Comparison of ENCODE assay signal across 8 cellular contexts in the genomic region with DNA sequence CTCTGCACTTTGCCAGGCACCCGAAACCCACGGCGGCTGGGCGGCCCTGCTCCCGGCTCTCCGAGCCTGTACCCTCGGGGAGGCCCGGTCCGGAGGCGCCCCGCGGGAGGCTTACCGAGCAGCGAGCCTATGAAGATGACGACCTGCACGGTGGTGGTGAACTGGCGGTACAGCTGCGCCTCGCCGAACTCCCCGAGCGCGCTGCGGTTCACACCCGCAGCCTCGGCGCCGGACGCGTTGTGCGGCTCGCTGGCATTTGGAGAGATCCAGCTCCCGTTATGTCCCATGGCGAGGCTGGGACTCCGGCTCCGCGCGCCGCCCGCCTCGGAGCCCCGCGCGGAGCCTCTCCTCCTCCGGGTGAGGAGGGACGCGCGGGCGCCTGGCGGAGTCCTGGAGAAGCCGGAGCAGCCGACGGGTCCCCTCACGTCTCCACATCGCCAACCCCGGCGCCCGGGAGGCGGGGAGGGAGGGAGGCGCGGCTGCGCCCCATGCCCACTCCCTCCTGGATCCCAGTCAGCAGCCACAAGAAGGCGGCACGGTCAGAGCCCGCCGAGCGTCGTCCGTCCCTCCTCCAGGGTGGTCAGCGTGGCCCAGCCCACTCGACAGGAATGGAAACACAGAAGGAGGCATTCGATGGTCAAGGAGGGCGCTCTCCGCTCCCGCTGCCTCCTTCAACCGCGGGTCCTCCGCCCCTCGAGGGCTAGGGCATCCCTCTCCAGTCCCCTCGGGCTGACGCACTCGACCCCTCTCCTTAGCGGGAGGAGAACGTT. TPM values are rescaled to one million over a fixed set of nuclear protein-coding genes. Genes with fewer than 3 reads are reported as not detected.
A peak's percentile ranks its signal among the peaks of the same experiment; 100 is the strongest.
DNase-seq lines count a peak whose midpoint lies in the region; ATAC-seq and TF ChIP-seq lines count a peak whose summit lies in the region.

A gene with protein sequence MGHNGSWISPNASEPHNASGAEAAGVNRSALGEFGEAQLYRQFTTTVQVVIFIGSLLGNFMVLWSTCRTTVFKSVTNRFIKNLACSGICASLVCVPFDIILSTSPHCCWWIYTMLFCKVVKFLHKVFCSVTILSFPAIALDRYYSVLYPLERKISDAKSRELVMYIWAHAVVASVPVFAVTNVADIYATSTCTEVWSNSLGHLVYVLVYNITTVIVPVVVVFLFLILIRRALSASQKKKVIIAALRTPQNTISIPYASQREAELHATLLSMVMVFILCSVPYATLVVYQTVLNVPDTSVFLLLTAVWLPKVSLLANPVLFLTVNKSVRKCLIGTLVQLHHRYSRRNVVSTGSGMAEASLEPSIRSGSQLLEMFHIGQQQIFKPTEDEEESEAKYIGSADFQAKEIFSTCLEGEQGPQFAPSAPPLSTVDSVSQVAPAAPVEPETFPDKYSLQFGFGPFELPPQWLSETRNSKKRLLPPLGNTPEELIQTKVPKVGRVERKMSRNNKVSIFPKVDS (minus strand): TSS at position 527 of the 770 bp plus-strand sequence. CDS start 240 bp downstream, at position 287.

- H3K4me2 ChIP-seq in GM23338: peak within 1 kb of the TSS; percentile 75

- peak; percentile 33 for ATAC-seq in CD8-positive, alpha-beta T cell
- peak; percentile 72 for ATAC-seq in GM23338
- peak; percentile 33 for ATAC-seq in naive thymus-derived CD4-positive, alpha-beta T cell

- no peaks in the 10 kb centered on the region for H3K9me3 ChIP-seq in CD8-positive, alpha-beta T cell (ENCODE audit: low read length)
- H3K9me3 ChIP-seq in NT2/D1 (ENCODE audit: insufficient read depth, low read length): no peaks in the 10 kb centered on the region
- no peaks in the 10 kb centered on the region for H3K9me3 ChIP-seq in naive thymus-derived CD4-positive, alpha-beta T cell (ENCODE audit: control insufficient read depth in 2 of 3, low read length in 3 of 3)

- CTCF ChIA-PET in CD8-positive, alpha-beta T cell (lab: Charles Lee): interaction anchor here (0.9 kb wide), 1 partner anchor 9 kb away, joined by 3 read pairs; no protein-coding TSS in a partner anchor
- CTCF ChIA-PET in naive thymus-derived CD4-positive, alpha-beta T cell (lab: Charles Lee): no interaction called here

- H3K4me3 ChIP-seq in CD8-positive, alpha-beta T cell (ENCODE audit: low read depth, low read length): peak within 1 kb of the TSS; percentile 69
- H3K4me3 ChIP-seq in GM23338 (peak within 1 kb of the TSS; percentile 71), NT2/D1 (ENCODE audit: insufficient read length, low read depth) (peak within 1 kb of the TSS; percentile 64), fibroblast of the aortic adventitia (ENCODE audit: low read depth, low read length) (peak within 1 kb of the TSS; percentile 92), urinary bladder (ENCODE audit: low read depth, low read length) (peak within 1 kb of the TSS; percentile 51)
- H3K4me3 ChIP-seq in naive thymus-derived CD4-positive, alpha-beta T cell (ENCODE audit: low read length): peak within 1 kb of the TSS; percentile 80

- TF ChIP-seq CTCF in CD8-positive, alpha-beta T cell (IDR thresholded peaks at IDR 0.05): no peak
- TF ChIP-seq CTCF in GM23338 (conservative IDR thresholded peaks at IDR 0.05; ENCODE audit: low read depth in 2 of 2) (0 out of 4 replicates have a peak, but pooled peaks of 1 of the 2 experiments have one; percentile 26), fibroblast of the aortic adventitia (IDR thresholded peaks at IDR 0.05; ENCODE audit: insufficient read depth, low read length) (peak; percentile 21)

- H3K27me3 Mint-ChIP-seq in CD8-positive, alpha-beta T cell (ENCODE audit: low read depth): peaks cover 20% of the 10 kb centered on the region
- peaks cover 10% of the 10 kb centered on the region for H3K27me3 Mint-ChIP-seq in GM23338 (ENCODE audit: insufficient read depth, low read depth, poor library complexity)
- peaks cover 14 to 40% (median 24%) of the 10 kb centered on the region in 5 donors for H3K27me3 Mint-ChIP-seq in naive thymus-derived CD4-positive, alpha-beta T cell

- H3F3A ChIP-seq in GM23338 (replicated peaks; ENCODE audit: low read depth): no peaks in the 10 kb centered on the region

- peaks cover 10% of the 10 kb centered on the region; the same call in 1 of the 2 replicates for H4K20me1 ChIP-seq in GM23338 (replicated peaks; ENCODE audit: insufficient read depth)

- H3K27me3 ChIP-seq in CD8-positive, alpha-beta T cell (ENCODE audit: insufficient read depth, low read length): peaks cover 7% of the 10 kb centered on the region
- H3K27me3 ChIP-seq in GM23338 (ENCODE audit: insufficient read depth) (no peaks in the 10 kb centered on the region), NT2/D1 (ENCODE audit: insufficient read depth, insufficient read length) (peaks cover 28% of the 10 kb centered on the region)
- H3K27me3 ChIP-seq in naive thymus-derived CD4-positive, alpha-beta T cell (ENCODE audit: control insufficient read depth in 2 of 2, insufficient read depth in 2 of 2, low read length in 2 of 2): peaks cover 5 to 15% of the 10 kb centered on the region in 2 donors

- POLR2A ChIA-PET in CD8-positive, alpha-beta T cell (lab: Charles Lee): interaction anchor here (0.6 kb wide), 1 partner anchor 555 kb away, joined by 3 read pairs; no protein-coding TSS in a partner anchor
- POLR2A ChIA-PET in naive thymus-derived CD4-positive, alpha-beta T cell (lab: Charles Lee): interaction anchor here (1.5 to 3.5 kb wide), 2 partner anchors 15 to 19 kb away, joined by 6 to 19 read pairs; a partner anchor contains a TSS

- H3K27ac Mint-ChIP-seq in CD8-positive, alpha-beta T cell: peak within 1 kb of the TSS; percentile 41
- peak within 1 kb of the TSS; percentile 89 for H3K27ac Mint-ChIP-seq in GM23338
- peak within 1 kb of the TSS in 8 of 9 donors; percentile 43 to 90 (median 77) for H3K27ac Mint-ChIP-seq in naive thymus-derived CD4-positive, alpha-beta T cell

- peaks cover 13% of the 10 kb centered on the region for H3K4me1 Mint-ChIP-seq in CD8-positive, alpha-beta T cell (ENCODE audit: low read depth)
- peaks cover 37% of the 10 kb centered on the region for H3K4me1 Mint-ChIP-seq in GM23338
- H3K4me1 Mint-ChIP-seq in naive thymus-derived CD4-positive, alpha-beta T cell: peaks cover 6 to 22% (median 12%) of the 10 kb centered on the region in 7 donors

- no peak within 1 kb of the TSS for H2AFZ ChIP-seq in GM23338

- H3K4me1 ChIP-seq in CD8-positive, alpha-beta T cell (ENCODE audit: insufficient read depth, low read length): peaks cover 19% of the 10 kb centered on the region
- peaks cover 30% of the 10 kb centered on the region for H3K4me1 ChIP-seq in GM23338 (ENCODE audit: insufficient read depth)
- H3K4me1 ChIP-seq in NT2/D1 (ENCODE audit: insufficient read depth, insufficient read length): no peaks in the 10 kb centered on the region
- H3K4me1 ChIP-seq in naive thymus-derived CD4-positive, alpha-beta T cell (ENCODE audit: control insufficient read depth in 2 of 2, insufficient read depth in 2 of 2, low read length in 2 of 2): peaks cover 0 to 5% of the 10 kb centered on the region in 2 donors
- H3K4me1 ChIP-seq in urinary bladder (ENCODE audit: insufficient read depth): no peaks in the 10 kb centered on the region

- peaks cover 3% of the 10 kb centered on the region for H3K9me3 Mint-ChIP-seq in CD8-positive, alpha-beta T cell
- H3K9me3 Mint-ChIP-seq in GM23338: peaks cover 4% of the 10 kb centered on the region
- peaks cover 0 to 7% (median 0%) of the 10 kb centered on the region in 11 donors for H3K9me3 Mint-ChIP-seq in naive thymus-derived CD4-positive, alpha-beta T cell

- WGBS in urinary bladder: under 1% methylated on average over 84 of the region's 84 CpGs

- peak within 1 kb of the TSS; percentile 87 for H3K4me3 Mint-ChIP-seq in CD8-positive, alpha-beta T cell
- peak within 1 kb of the TSS; percentile 87 for H3K4me3 Mint-ChIP-seq in GM23338
- H3K4me3 Mint-ChIP-seq in naive thymus-derived CD4-positive, alpha-beta T cell: peak within 1 kb of the TSS; percentile 75 to 92 (median 88)

- no peaks in the 10 kb centered on the region for H3K36me3 ChIP-seq in CD8-positive, alpha-beta T cell (ENCODE audit: insufficient read depth, low read length)
- H3K36me3 ChIP-seq in GM23338 (ENCODE audit: insufficient read depth) (peaks cover 6% of the 10 kb centered on the region; the same call in 1 of the 2 replicates), NT2/D1 (ENCODE audit: insufficient read depth, insufficient read length, low read length) (no peaks in the 10 kb centered on the region), urinary bladder (ENCODE audit: insufficient read depth) (no peaks in the 10 kb centered on the region)
- no peaks in the 10 kb centered on the region for H3K36me3 ChIP-seq in naive thymus-derived CD4-positive, alpha-beta T cell (ENCODE audit: control insufficient read depth in 2 of 3, insufficient read depth in 3 of 3, low read length in 3 of 3)

- no peaks in the 10 kb centered on the region for H3K36me3 Mint-ChIP-seq in CD8-positive, alpha-beta T cell
- peaks cover 44% of the 10 kb centered on the region for H3K36me3 Mint-ChIP-seq in GM23338 (ENCODE audit: low read depth)
- H3K36me3 Mint-ChIP-seq in naive thymus-derived CD4-positive, alpha-beta T cell: peaks cover 0 to 8% (median 0%) of the 10 kb centered on the region in 5 donors

- H3K9ac ChIP-seq in NT2/D1 (ENCODE audit: insufficient read length, low read depth): peak within 1 kb of the TSS; percentile 82

- DNase-seq in CD8-positive, alpha-beta T cell: peak in 5 of 7 experiments; percentile 5 to 57 (median 22)
- DNase-seq in GM23338 (ENCODE audit: low spot score) (peak; percentile 69), NT2/D1 (ENCODE audit: low read depth, low spot score) (no peak), fibroblast of the aortic adventitia (ENCODE audit: low read depth) (peak; percentile 87), DMS79 treated with DMSO at 0.1 percent for 48 hours (lab: John Stamatoyannopoulos, UW) (no peak)
- DNase-seq in activated naive CD4-positive, alpha-beta T cell (lab: John Stamatoyannopoulos, UW): peak in 3 of 4 experiments; percentile 1 to 12 (median 3)
- DNase-seq in naive thymus-derived CD4-positive, alpha-beta T cell: peak in 8 of 9 donors; percentile 10 to 47 (median 32)

- intact Hi-C loops in CD8-positive, alpha-beta T cell (cut with DNase I, micrococcal nuclease): loop anchor here (5.0 kb wide), 2 partner anchors 112 to 138 kb away; a partner anchor contains a TSS
- intact Hi-C loops in naive thymus-derived CD4-positive, alpha-beta T cell (cut with micrococcal nuclease): loop anchor here (1.0 to 5.0 kb wide), 5 partner anchors 14 to 402 kb away; a partner anchor contains a TSS

- no peaks in the 10 kb centered on the region for H3K9me2 ChIP-seq in GM23338 (ENCODE audit: insufficient read depth)

- peak within 1 kb of the TSS; percentile 23 for H3K27ac ChIP-seq in CD8-positive, alpha-beta T cell (ENCODE audit: low read depth, low read length)
- H3K27ac ChIP-seq in GM23338 (ENCODE audit: low read depth) (peak within 1 kb of the TSS; percentile 70), urinary bladder (ENCODE audit: low read depth) (peak within 1 kb of the TSS; percentile 31)
- H3K27ac ChIP-seq in naive thymus-derived CD4-positive, alpha-beta T cell (ENCODE audit: low read depth, low read length): no peak within 1 kb of the TSS

- H3K79me2 ChIP-seq in GM23338 (replicated peaks; ENCODE audit: insufficient read depth): peaks cover 57% of the 10 kb centered on the region

RNA-seq across cellular contexts. Expression of the gene that starts here (rescaled TPM):
- under 1 TPM in 1 of 2 experiments, not detected in 1; 0.14 TPM for total RNA-seq in CD8-positive, alpha-beta T cell
- total RNA-seq in GM23338 (2014; rRNA removed; shearing (Covaris generic)): 226 and 248 TPM in 2 replicates
- 60.0 and 62.9 TPM in 2 replicates for polyA plus RNA-seq in GM23338 (2016; fragmentation: Nextera tagmentation; extraction: Ambion mirVana)
- 49.7 and 160 TPM in 2 replicates for total RNA-seq in fibroblast of the aortic adventitia (ENCODE audit: low replicate concordance)
- under 1 TPM in 1 of 5 experiments, not detected in 4; 0.07 TPM for total RNA-seq in naive thymus-derived CD4-positive, alpha-beta T cell
- polyA plus RNA-seq in naive thymus-derived CD4-positive, alpha-beta T cell: not detected
- 8.6 TPM for total RNA-seq in urinary bladder
- polyA plus RNA-seq in urinary bladder: 4.9 TPM

Comparison
In these comparisons a context has a peak if more than half of its experiments do, and no peak if none do; other contexts are left out.
1. RNA of the gene that starts here (polyA plus RNA-seq): 60.0 to 62.9 TPM in GM23338; 4.9 TPM in urinary bladder (single experiment) and not detected in naive thymus-derived CD4-positive, alpha-beta T cell; every median in the first group is over 10 times any median in the second.
2. Peak in DNase-seq, ATAC-seq, H3K4me3 ChIP-seq and H3K27ac ChIP-seq in CD8-positive, alpha-beta T cell; RNA of the gene not detected or under 1 TPM.
3. Peak in DNase-seq, ATAC-seq and H3K4me3 ChIP-seq in naive thymus-derived CD4-positive, alpha-beta T cell; RNA of the gene not detected or under 1 TPM.
4. DNase-seq: peak in GM23338 (single experiment), activated naive CD4-positive, alpha-beta T cell (3 of 4) and fibroblast of the aortic adventitia (single experiment); none in NT2/D1 (single experiment) and DMS79 treated with DMSO at 0.1 percent for 48 hours (single experiment).
5. Peak in every context shown above with its lines, with median percentiles within 50 percentile points of each other: ATAC-seq, H3K4me3 ChIP-seq, H3K27ac Mint-ChIP-seq and H3K4me3 Mint-ChIP-seq.